ENCODE assay signal across 1 cellular context in genomic region chr2:207226671-207227061, GRCh38.
TF ChIP-seq lines count a peak whose summit lies in the region.

No MANE protein-coding gene starts in this region.

TF ChIP-seq in HepG2, 621 proteins besides CTCF, POLR2A, EP300 and RAD21 (continued from another document):
- TF ChIP-seq ZNF687 (CRISPR knock-in tag; IDR thresholded peaks at IDR 0.05) (no peak), MXD4 (CRISPR knock-in tag; IDR thresholded peaks at IDR 0.05) (no peak), CAMTA2 (CRISPR knock-in tag; IDR thresholded peaks at IDR 0.05; ENCODE audit: borderline replicate concordance) (no peak), PREB (CRISPR knock-in tag; IDR thresholded peaks at IDR 0.05) (no peak), PRDM10 (CRISPR knock-in tag; IDR thresholded peaks at IDR 0.05; ENCODE audit: low read depth) (no peak), ZBTB39 (CRISPR knock-in tag; IDR thresholded peaks at IDR 0.05) (no peak), WIZ (CRISPR knock-in tag; IDR thresholded peaks at IDR 0.05) (no peak), SALL1 (CRISPR knock-in tag; IDR thresholded peaks at IDR 0.05) (no peak), ZNF891 (CRISPR knock-in tag; IDR thresholded peaks at IDR 0.05) (no peak), CBX2 (IDR thresholded peaks at IDR 0.05; ENCODE audit: low read depth, low read length) (no peak), CBX2 (CRISPR knock-in tag; IDR thresholded peaks at IDR 0.05; ENCODE audit: low read depth) (no peak)
TF ChIP-seq in HepG2: peak in this region for 0.
